9 cellular contexts compared by ENCODE assay signal in the genomic region with DNA sequence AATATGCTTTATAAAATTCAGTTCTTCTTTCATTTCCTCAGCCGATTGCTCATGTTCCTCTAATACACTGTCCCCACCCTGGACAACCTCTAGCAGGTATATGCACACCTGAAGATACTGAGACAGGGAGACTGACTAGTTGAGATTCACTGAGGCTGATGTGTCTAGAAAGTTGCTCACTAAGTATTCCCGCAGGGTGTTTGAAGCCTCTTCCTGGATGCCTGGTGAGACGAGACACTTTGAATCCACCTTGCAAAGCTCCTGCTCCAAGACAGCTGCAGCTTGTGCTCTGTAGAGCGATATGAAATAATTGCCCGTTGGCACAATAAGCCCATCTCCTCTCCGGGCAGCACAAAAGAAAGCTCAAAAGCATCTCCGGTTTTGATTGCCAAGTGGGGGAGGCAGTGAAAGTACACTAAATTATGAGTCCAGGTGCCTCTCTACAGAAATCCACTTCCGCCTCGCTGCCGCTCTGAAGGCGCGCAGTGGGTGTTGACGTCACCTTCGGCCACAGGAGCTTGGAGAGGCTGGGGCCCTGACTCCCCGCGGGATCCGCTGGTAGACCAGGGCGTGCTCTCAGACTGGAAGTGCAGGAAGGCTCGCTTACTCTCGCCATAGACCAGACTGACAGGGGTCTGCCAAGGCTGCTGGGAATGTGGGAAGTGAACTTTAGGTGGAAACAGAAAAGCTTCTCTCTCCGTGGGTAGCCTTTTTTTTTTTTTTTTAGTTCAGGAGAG. TPM values are rescaled to one million over a fixed set of nuclear protein-coding genes. Genes with fewer than 3 reads are reported as not detected.
DNase-seq lines count a peak whose midpoint lies in the region; ATAC-seq and TF ChIP-seq lines count a peak whose summit lies in the region.
"Had no signal": no experiment of that assay in that cellular context is flagged by ENCODE, and none has a peak within 500 bp of the region (broad histone marks: within the 10 kb centered on the region; RNA-seq: fewer than 3 reads in every experiment).

No MANE protein-coding gene starts in this region.

- H3K27ac Mint-ChIP-seq in activated B cell treated with CpG ODN at 0.5 μM for 24 hours = peak overlapping the region; percentile 32
- H3K27ac Mint-ChIP-seq in central memory CD8-positive, alpha-beta T cell (ENCODE audit: low read depth) = peak overlapping the region; percentile 57

- POLR2A ChIA-PET in activated B cell treated with CpG ODN at 0.5 μM for 24 hours (lab: Charles Lee) = interaction anchor here (0.7 to 1.7 kb wide), 3 partner anchors 168 to 1182 kb away, joined by 4 to 5 read pairs (median 4); partner anchors contain the start of genes SFT2D2 and TADA1

- ATAC-seq in GM18511 (IDR thresholded peaks at IDR 0.05; ENCODE audit: unreplicated experiment) (peak; percentile 100), HG02938 (IDR thresholded peaks at IDR 0.05; ENCODE audit: unreplicated experiment) (peak; percentile 88), activated B cell treated with CpG ODN at 0.5 μM for 24 hours (ENCODE audit: low read depth) (peak; percentile 94), GM18520 (IDR thresholded peaks at IDR 0.05; ENCODE audit: unreplicated experiment) (no peak)
- ATAC-seq in central memory CD8-positive, alpha-beta T cell (replicated peaks; ENCODE audit: extremely low read depth, poor library complexity, severe bottlenecking) = peak; percentile 97

- TF ChIP-seq CTCF in activated B cell treated with CpG ODN at 0.5 μM for 24 hours (IDR thresholded peaks at IDR 0.05) = no peak

- peaks cover 14% of the 10 kb centered on the region for H3K27me3 Mint-ChIP-seq in activated B cell treated with CpG ODN at 0.5 μM for 24 hours
- H3K27me3 Mint-ChIP-seq in central memory CD8-positive, alpha-beta T cell = peaks cover 27% of the 10 kb centered on the region

- intact Hi-C loops in activated B cell treated with CpG ODN at 0.5 μM for 24 hours (cut with micrococcal nuclease) = loop anchor here (5.0 kb wide), 1 partner anchor 67 kb away; the partner anchor contains the start of gene ILDR2

- no peaks in the 10 kb centered on the region for H3K9me3 Mint-ChIP-seq in activated B cell treated with CpG ODN at 0.5 μM for 24 hours
- H3K9me3 Mint-ChIP-seq in central memory CD8-positive, alpha-beta T cell = no peaks in the 10 kb centered on the region

- H3K4me3 Mint-ChIP-seq in activated B cell treated with CpG ODN at 0.5 μM for 24 hours = peak overlapping the region; percentile 83
- H3K4me3 Mint-ChIP-seq in central memory CD8-positive, alpha-beta T cell = peak overlapping the region; percentile 85

- peaks cover 16% of the 10 kb centered on the region for H3K4me1 Mint-ChIP-seq in activated B cell treated with CpG ODN at 0.5 μM for 24 hours
- H3K4me1 Mint-ChIP-seq in central memory CD8-positive, alpha-beta T cell = peaks cover 20% of the 10 kb centered on the region

- CTCF ChIA-PET in activated B cell treated with CpG ODN at 0.5 μM for 24 hours (lab: Charles Lee) = interaction anchor here (1.1 to 2.0 kb wide), 3 partner anchors 14 to 135 kb away, joined by 3 to 9 read pairs (median 6); no protein-coding TSS in a partner anchor

- DNase-seq in NCI-H1930 (lab: John Stamatoyannopoulos, UW) (peak; percentile 51 to 63), activated B cell treated with CpG ODN at 0.5 μM for 24 hours (peak; percentile 44), lung microvascular endothelial cell (ENCODE audit: low read depth in 2 of 2) (peak; percentile 22 to 28)
- peak; percentile 34 to 45 for DNase-seq in central memory CD8-positive, alpha-beta T cell (ENCODE audit: low spot score in 2 of 2)
- peak; percentile 27 for DNase-seq in stimulated activated CD8-positive, alpha-beta memory T cell treated with anti-CD3 and anti-CD28 coated beads, Interleukin-15, amount 100 ng/mL, for 1 hour (ENCODE audit: low read depth)

- no peaks in the 10 kb centered on the region for H3K36me3 Mint-ChIP-seq in activated B cell treated with CpG ODN at 0.5 μM for 24 hours (ENCODE audit: low read depth)
- peaks cover 2% of the 10 kb centered on the region for H3K36me3 Mint-ChIP-seq in central memory CD8-positive, alpha-beta T cell (ENCODE audit: insufficient read depth)

RNA-seq across cellular contexts. Expression of gene GPA33, which starts 46.3 kb away (rescaled TPM):
- total RNA-seq in activated B cell treated with CpG ODN at 0.5 μM for 24 hours (not detected in 2 replicates), lung microvascular endothelial cell (not detected in 2 replicates)
- total RNA-seq: endothelial cell of umbilical vein had no signal

RNA-seq across cellular contexts. Expression of gene STYXL2, which starts 50.0 kb away (rescaled TPM):
- total RNA-seq in activated B cell treated with CpG ODN at 0.5 μM for 24 hours (not detected in 2 replicates), lung microvascular endothelial cell (not detected in 2 replicates)
- total RNA-seq: endothelial cell of umbilical vein had no signal

RNA-seq across cellular contexts. Expression of gene MAEL, which starts 54.8 kb away (rescaled TPM):
- total RNA-seq in activated B cell treated with CpG ODN at 0.5 μM for 24 hours (not detected in 2 replicates), lung microvascular endothelial cell (not detected in 2 replicates)
- total RNA-seq: endothelial cell of umbilical vein had no signal
